In genomic region chr10:14837756-14838581, GRCh38 we compare ENCODE assay signal across 1 cellular context.
TF ChIP-seq lines count a peak whose summit lies in the region.

CDNF (minus strand) TSS chr10:14838037; CDS start chr10:14837946, 91 bp downstream.
HSPA14 (plus strand) TSS chr10:14838306; CDS start chr10:14838403, 97 bp downstream.
A gene with protein sequence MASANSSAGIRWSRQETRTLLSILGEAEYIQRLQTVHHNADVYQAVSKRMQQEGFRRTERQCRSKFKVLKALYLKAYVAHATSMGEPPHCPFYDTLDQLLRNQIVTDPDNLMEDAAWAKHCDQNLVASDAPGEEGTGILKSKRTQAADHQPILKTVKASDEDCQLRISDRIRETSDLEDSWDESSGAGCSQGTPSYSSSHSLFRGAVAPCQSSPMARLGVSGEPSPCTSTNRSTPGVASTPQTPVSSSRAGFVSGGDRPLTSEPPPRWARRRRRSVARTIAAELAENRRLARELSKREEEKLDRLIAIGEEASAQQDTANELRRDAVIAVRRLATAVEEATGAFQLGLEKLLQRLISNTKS (plus strand): TSS chr10:14838306. CDS start chr10:14842285, 3,979 bp downstream.

TF ChIP-seq in K562, 482 proteins besides CTCF, POLR2A, EP300 and RAD21 (continued from another document and continues in another):
- TF ChIP-seq, protein P1, sequence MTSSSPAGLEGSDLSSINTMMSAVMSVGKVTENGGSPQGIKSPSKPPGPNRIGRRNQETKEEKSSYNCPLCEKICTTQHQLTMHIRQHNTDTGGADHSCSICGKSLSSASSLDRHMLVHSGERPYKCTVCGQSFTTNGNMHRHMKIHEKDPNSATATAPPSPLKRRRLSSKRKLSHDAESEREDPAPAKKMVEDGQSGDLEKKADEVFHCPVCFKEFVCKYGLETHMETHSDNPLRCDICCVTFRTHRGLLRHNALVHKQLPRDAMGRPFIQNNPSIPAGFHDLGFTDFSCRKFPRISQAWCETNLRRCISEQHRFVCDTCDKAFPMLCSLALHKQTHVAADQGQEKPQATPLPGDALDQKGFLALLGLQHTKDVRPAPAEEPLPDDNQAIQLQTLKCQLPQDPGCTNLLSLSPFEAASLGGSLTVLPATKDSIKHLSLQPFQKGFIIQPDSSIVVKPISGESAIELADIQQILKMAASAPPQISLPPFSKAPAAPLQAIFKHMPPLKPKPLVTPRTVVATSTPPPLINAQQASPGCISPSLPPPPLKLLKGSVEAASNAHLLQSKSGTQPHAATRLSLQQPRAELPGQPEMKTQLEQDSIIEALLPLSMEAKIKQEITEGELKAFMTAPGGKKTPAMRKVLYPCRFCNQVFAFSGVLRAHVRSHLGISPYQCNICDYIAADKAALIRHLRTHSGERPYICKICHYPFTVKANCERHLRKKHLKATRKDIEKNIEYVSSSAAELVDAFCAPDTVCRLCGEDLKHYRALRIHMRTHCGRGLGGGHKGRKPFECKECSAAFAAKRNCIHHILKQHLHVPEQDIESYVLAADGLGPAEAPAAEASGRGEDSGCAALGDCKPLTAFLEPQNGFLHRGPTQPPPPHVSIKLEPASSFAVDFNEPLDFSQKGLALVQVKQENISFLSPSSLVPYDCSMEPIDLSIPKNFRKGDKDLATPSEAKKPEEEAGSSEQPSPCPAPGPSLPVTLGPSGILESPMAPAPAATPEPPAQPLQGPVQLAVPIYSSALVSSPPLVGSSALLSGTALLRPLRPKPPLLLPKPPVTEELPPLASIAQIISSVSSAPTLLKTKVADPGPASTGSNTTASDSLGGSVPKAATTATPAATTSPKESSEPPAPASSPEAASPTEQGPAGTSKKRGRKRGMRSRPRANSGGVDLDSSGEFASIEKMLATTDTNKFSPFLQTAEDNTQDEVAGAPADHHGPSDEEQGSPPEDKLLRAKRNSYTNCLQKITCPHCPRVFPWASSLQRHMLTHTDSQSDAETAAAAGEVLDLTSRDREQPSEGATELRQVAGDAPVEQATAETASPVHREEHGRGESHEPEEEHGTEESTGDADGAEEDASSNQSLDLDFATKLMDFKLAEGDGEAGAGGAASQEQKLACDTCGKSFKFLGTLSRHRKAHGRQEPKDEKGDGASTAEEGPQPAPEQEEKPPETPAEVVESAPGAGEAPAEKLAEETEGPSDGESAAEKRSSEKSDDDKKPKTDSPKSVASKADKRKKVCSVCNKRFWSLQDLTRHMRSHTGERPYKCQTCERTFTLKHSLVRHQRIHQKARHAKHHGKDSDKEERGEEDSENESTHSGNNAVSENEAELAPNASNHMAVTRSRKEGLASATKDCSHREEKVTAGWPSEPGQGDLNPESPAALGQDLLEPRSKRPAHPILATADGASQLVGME (CRISPR knock-in tag; IDR thresholded peaks at IDR 0.05), result 0 out of 2 replicates have a peak, but pooled peaks have one; percentile 39
- TF ChIP-seq SNRNP70 (optimal IDR thresholded peaks at IDR 0.05; ENCODE audit: low read depth, low read length) (no peak), SNAPC5 (CRISPR knock-in tag; IDR thresholded peaks at IDR 0.05) (no peak), PPARD (CRISPR knock-in tag; IDR thresholded peaks at IDR 0.05) (no peak), ZNF165 (CRISPR knock-in tag; IDR thresholded peaks at IDR 0.05; ENCODE audit: borderline replicate concordance) (no peak), ZNF124 (CRISPR knock-in tag; IDR thresholded peaks at IDR 0.05) (no peak), SAP30 (IDR thresholded peaks at IDR 0.05; ENCODE audit: borderline replicate concordance, insufficient read depth, low read depth, low read length, poor library complexity, severe bottlenecking) (peak; percentile 70), DDX20 (tag; IDR thresholded peaks at IDR 0.05; ENCODE audit: low read depth) (no peak), PHB2 (IDR thresholded peaks at IDR 0.05; ENCODE audit: low read depth) (no peak), MAFG (tag; conservative IDR thresholded peaks at IDR 0.05) (no peak), STAT5A (IDR thresholded peaks at IDR 0.05; ENCODE audit: borderline replicate concordance, low read length) (no peak), U2AF1 (optimal IDR thresholded peaks at IDR 0.05; ENCODE audit: low read depth, low read length) (no peak), CBX1 (IDR thresholded peaks at IDR 0.05; ENCODE audit: low read depth) (0 out of 2 replicates have a peak, but pooled peaks have one; percentile 28), ARID2 (IDR thresholded peaks at IDR 0.05) (no peak), NR2C1 (IDR thresholded peaks at IDR 0.05) (no peak), NR2C1 (tag; IDR thresholded peaks at IDR 0.05) (no peak), ZNF347 (CRISPR knock-in tag; IDR thresholded peaks at IDR 0.05; ENCODE audit: low read depth) (no peak), CHAMP1 (IDR thresholded peaks at IDR 0.05) (no peak), DIDO1 (tag; IDR thresholded peaks at IDR 0.05; ENCODE audit: low read depth) (no peak), ZBTB40 (IDR thresholded peaks at IDR 0.05) (no peak; the same call in 1 of the 2 replicates), ZBTB40 (CRISPR knock-in tag; IDR thresholded peaks at IDR 0.05) (no peak), ZNF766 (CRISPR knock-in tag; conservative IDR thresholded peaks at IDR 0.05) (no peak), XRCC3 (IDR thresholded peaks at IDR 0.05) (no peak), TEAD1 (CRISPR knock-in tag; IDR thresholded peaks at IDR 0.05) (peak in 1 of 2 experiments; percentile 79; a peak in 3 of 4 replicates), NRF1 (conservative IDR thresholded peaks at IDR 0.05 in 1 of 2, IDR thresholded peaks at IDR 0.05 in 1 of 2) (peak; percentile 99 to 100)
- TF ChIP-seq, protein P2, sequence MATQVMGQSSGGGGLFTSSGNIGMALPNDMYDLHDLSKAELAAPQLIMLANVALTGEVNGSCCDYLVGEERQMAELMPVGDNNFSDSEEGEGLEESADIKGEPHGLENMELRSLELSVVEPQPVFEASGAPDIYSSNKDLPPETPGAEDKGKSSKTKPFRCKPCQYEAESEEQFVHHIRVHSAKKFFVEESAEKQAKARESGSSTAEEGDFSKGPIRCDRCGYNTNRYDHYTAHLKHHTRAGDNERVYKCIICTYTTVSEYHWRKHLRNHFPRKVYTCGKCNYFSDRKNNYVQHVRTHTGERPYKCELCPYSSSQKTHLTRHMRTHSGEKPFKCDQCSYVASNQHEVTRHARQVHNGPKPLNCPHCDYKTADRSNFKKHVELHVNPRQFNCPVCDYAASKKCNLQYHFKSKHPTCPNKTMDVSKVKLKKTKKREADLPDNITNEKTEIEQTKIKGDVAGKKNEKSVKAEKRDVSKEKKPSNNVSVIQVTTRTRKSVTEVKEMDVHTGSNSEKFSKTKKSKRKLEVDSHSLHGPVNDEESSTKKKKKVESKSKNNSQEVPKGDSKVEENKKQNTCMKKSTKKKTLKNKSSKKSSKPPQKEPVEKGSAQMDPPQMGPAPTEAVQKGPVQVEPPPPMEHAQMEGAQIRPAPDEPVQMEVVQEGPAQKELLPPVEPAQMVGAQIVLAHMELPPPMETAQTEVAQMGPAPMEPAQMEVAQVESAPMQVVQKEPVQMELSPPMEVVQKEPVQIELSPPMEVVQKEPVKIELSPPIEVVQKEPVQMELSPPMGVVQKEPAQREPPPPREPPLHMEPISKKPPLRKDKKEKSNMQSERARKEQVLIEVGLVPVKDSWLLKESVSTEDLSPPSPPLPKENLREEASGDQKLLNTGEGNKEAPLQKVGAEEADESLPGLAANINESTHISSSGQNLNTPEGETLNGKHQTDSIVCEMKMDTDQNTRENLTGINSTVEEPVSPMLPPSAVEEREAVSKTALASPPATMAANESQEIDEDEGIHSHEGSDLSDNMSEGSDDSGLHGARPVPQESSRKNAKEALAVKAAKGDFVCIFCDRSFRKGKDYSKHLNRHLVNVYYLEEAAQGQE (CRISPR knock-in tag; IDR thresholded peaks at IDR 0.05; ENCODE audit: low read depth), result peak; percentile 60; the same call in 1 of the 2 replicates
- TF ChIP-seq, protein P3, sequence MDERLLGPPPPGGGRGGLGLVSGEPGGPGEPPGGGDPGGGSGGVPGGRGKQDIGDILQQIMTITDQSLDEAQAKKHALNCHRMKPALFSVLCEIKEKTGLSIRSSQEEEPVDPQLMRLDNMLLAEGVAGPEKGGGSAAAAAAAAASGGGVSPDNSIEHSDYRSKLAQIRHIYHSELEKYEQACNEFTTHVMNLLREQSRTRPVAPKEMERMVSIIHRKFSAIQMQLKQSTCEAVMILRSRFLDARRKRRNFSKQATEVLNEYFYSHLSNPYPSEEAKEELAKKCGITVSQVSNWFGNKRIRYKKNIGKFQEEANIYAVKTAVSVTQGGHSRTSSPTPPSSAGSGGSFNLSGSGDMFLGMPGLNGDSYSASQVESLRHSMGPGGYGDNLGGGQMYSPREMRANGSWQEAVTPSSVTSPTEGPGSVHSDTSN (CRISPR knock-in tag; IDR thresholded peaks at IDR 0.05; ENCODE audit: low read depth), result no peak
- TF ChIP-seq, protein P3 (tag; conservative IDR thresholded peaks at IDR 0.05; ENCODE audit: low read depth), result no peak; the same call in 1 of the 2 replicates
